8 cellular contexts compared by ENCODE assay signal in the genomic region with DNA sequence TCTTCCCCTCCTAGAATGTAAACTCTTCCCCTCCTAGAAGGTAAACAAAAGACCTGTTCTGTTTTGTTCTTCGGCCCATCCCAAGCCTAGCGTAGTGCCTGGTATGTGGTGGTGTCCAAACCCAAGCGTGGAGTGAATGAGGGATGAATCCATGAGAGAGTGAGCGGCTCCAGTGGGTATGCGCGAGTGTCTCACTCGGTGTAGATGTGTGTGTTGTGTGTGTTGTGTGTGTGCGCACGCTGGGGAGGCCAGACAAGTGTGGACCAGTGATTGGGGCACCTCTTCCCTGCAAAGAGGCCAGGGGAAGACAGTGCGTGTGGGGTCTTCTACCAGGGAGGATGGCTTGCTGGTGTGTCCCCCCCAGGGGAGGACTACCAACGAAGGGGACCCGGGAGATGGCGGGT. TPM values are rescaled to one million over a fixed set of nuclear protein-coding genes. Genes with fewer than 3 reads are reported as not detected.
DNase-seq lines count a peak whose midpoint lies in the region; ATAC-seq and TF ChIP-seq lines count a peak whose summit lies in the region.

No MANE protein-coding gene starts in this region.

- in situ Hi-C loops in Panc1 (cut with HindIII; ENCODE audit: low pct_unique_long_range_greater_than_20kb, low sequenced_read_pairs) = no loop called here

- POLR2A ChIA-PET in Panc1 (lab: Charles Lee) = no interaction called here

- H3K27me3 ChIP-seq in Panc1 (ENCODE audit: control insufficient read depth, insufficient read depth, low read length) (no peaks in the 10 kb centered on the region), esophagus squamous epithelium (peaks cover 0 to 7% (median 0%) of the 10 kb centered on the region in 4 donors), neuron (ENCODE audit: insufficient read depth, low read length) (no peaks in the 10 kb centered on the region)

- TF ChIP-seq CTCF in AG09309 (IDR thresholded peaks at IDR 0.05; ENCODE audit: control insufficient read depth, insufficient read depth, low read depth, low read length, missing control alignments) = no peak
- TF ChIP-seq CTCF in Panc1 (IDR thresholded peaks at IDR 0.05) = no peak
- no peak for TF ChIP-seq CTCF in esophagus squamous epithelium (IDR thresholded peaks at IDR 0.05)

- H3K27ac ChIP-seq in Panc1 (ENCODE audit: low read length) = no peak overlapping the region
- H3K27ac ChIP-seq in esophagus squamous epithelium = peak overlapping the region; percentile 80 to 91 (median 86)

- no peaks in the 10 kb centered on the region for H3K9me3 ChIP-seq in Panc1 (ENCODE audit: control insufficient read depth, insufficient read depth, low read depth, low read length)
- H3K9me3 ChIP-seq in esophagus squamous epithelium = no peaks in the 10 kb centered on the region
- peaks cover 2% of the 10 kb centered on the region for H3K9me3 ChIP-seq in neuron (ENCODE audit: low read length)

- TF ChIP-seq POLR2A in esophagus squamous epithelium (IDR thresholded peaks at IDR 0.05) = no peak

- peak overlapping the region; percentile 69 for H3K4me3 ChIP-seq in AG09309 (ENCODE audit: control insufficient read depth, low read depth, low read length)
- peak overlapping the region; percentile 46 to 50 for H3K4me3 ChIP-seq in Panc1 (ENCODE audit: low read depth in 2 of 2, low read length in 2 of 2)
- peak overlapping the region; percentile 74 to 87 (median 78) for H3K4me3 ChIP-seq in esophagus squamous epithelium
- peak overlapping the region; percentile 45 for H3K4me3 ChIP-seq in neuron (ENCODE audit: low read length)

- WGBS in esophagus squamous epithelium, 2 donors = 22 to 37% methylated on average over 8 to 11 of the region's 13 CpGs

- intact Hi-C loops in Panc1 (cut with micrococcal nuclease; ENCODE audit: unreplicated experiment) (no loop called here), esophagus squamous epithelium (cut with DNase I) (no loop called here)

- DNase-seq in AG09309 (ENCODE audit: low read depth) = no peak
- no peak for DNase-seq in Panc1 (ENCODE audit: low read depth, low spot score)
- DNase-seq in esophagus squamous epithelium (lab: John Stamatoyannopoulos, UW) = no peak
- no peak for DNase-seq in NCI-H2107 treated with DMSO at 0.1 percent for 48 hours (lab: John Stamatoyannopoulos, UW; ENCODE audit: unreplicated experiment)
- no peak for DNase-seq in pons (ENCODE audit: low spot score)

- peak; percentile 46 for ATAC-seq in Panc1
- ATAC-seq in GM21390 (IDR thresholded peaks at IDR 0.05; ENCODE audit: unreplicated experiment) = no peak
- ATAC-seq in GM18520 (IDR thresholded peaks at IDR 0.05; ENCODE audit: unreplicated experiment) = no peak

- H3K4me1 ChIP-seq in Panc1 (ENCODE audit: control insufficient read depth, insufficient read depth, low read length) = no peaks in the 10 kb centered on the region; the same call in 1 of the 2 replicates
- H3K4me1 ChIP-seq in esophagus squamous epithelium = peaks cover 13 to 47% (median 16%) of the 10 kb centered on the region in 3 donors
- peaks cover 10% of the 10 kb centered on the region for H3K4me1 ChIP-seq in neuron (ENCODE audit: insufficient read depth, low read length)

- H3K36me3 ChIP-seq in Panc1 (ENCODE audit: control insufficient read depth, insufficient read depth, low read length) (no peaks in the 10 kb centered on the region), esophagus squamous epithelium (no peaks in the 10 kb centered on the region), neuron (ENCODE audit: insufficient read depth, low read length) (no peaks in the 10 kb centered on the region)

- H2AFZ ChIP-seq in neuron (ENCODE audit: low read depth, low read length) = peak overlapping the region; percentile 18

- CTCF ChIA-PET in Panc1 (lab: Charles Lee) = interaction anchor here (0.7 kb wide), 1 partner anchor 44 kb away, joined by 3 read pairs; no protein-coding TSS in a partner anchor

- BruUV-seq in Panc1 (replicated peaks; lab: Mats Ljungman, UMichigan) = no TSS peak

RNA-seq across cellular contexts. Expression of gene SLC2A10, which starts 0.4 kb away (rescaled TPM):
- total RNA-seq in Panc1 (2021; ENCODE audit: unreplicated experiment) = 1.6 TPM
- polyA plus RNA-seq in Panc1 (2012; ENCODE audit: insufficient read length) = 1.5 TPM
- total RNA-seq in esophagus squamous epithelium = 1 to 10 TPM; 3.1 to 6.7 (median 5.4) TPM

RNA-seq across cellular contexts. Expression of gene TP53RK, which starts 19.8 kb away (rescaled TPM):
- total RNA-seq in Panc1 (2021; ENCODE audit: unreplicated experiment) = 13.7 TPM
- 7.3 TPM for polyA plus RNA-seq in Panc1 (2012; ENCODE audit: insufficient read length)
- 10 to 100 TPM; 14.3 to 20.2 (median 17.1) TPM for total RNA-seq in esophagus squamous epithelium

RNA-seq across cellular contexts. Expression of gene SLC13A3, which starts 57.8 kb away (rescaled TPM):
- 0.31 TPM for total RNA-seq in Panc1 (2021; ENCODE audit: unreplicated experiment)
- 0.52 TPM for polyA plus RNA-seq in Panc1 (2012; ENCODE audit: insufficient read length)
- total RNA-seq in esophagus squamous epithelium = 1 to 10 TPM in 2 of 4 donors, under 1 TPM in 2; 0.34 to 1.5 (median 1.0) TPM
